ENCODE assay signal across 8 cellular contexts in genomic region chr5:15598294-15598902, GRCh38.
DNase-seq lines count a peak whose midpoint lies in the region; ATAC-seq lines count a peak whose summit lies in the region.

No MANE protein-coding gene starts in this region.

- no peak overlapping the region for H2AK5ac ChIP-seq in neuronal stem cell (ENCODE audit: low read depth, low read length)

- no peak overlapping the region for H4K8ac ChIP-seq in neuronal stem cell (ENCODE audit: low read depth, low read length)

- no peak overlapping the region for H3K18ac ChIP-seq in neuronal stem cell (ENCODE audit: low read length)

- DNase-seq in NCI-H2029 (lab: John Stamatoyannopoulos, UW) (peak; percentile 5), NCI-H2029 treated with DMSO at 0.1 percent for 48 hours (lab: John Stamatoyannopoulos, UW) (no peak), Karpas-422 (peak; percentile 65), astrocyte of the hippocampus (ENCODE audit: low read depth, low spot score) (peak; percentile 20), neuronal stem cell (ENCODE audit: low spot score) (peak; percentile 14), germinal center (ENCODE audit: low spot score) (no peak)

- H3K79me1 ChIP-seq in neuronal stem cell (ENCODE audit: low read depth, low read length): no peaks in the 10 kb centered on the region

- no peak overlapping the region for H2BK12ac ChIP-seq in neuronal stem cell (ENCODE audit: low read length)

- H3K9ac ChIP-seq in Karpas-422 (ENCODE audit: low read length): no peak overlapping the region
- H3K9ac ChIP-seq in neuronal stem cell (ENCODE audit: low read depth, low read length, poor library complexity): no peak overlapping the region

- no peak overlapping the region for H2BK5ac ChIP-seq in neuronal stem cell (ENCODE audit: low read length)

- no peak overlapping the region for H3K4me3 ChIP-seq in Karpas-422 (ENCODE audit: low read length)
- H3K4me3 ChIP-seq in neuronal stem cell (ENCODE audit: low read length in 2 of 2): no peak overlapping the region

- no CpG with 5 or more reads among the region's 3 CpGs for WGBS in neuronal stem cell (ENCODE audit: extremely low coverage in 2 of 2, insufficient read length in 2 of 2, insufficient replicate concordance in 1 of 2), 2 donors

- H2BK15ac ChIP-seq in neuronal stem cell (ENCODE audit: low read length): no peak overlapping the region

- H3K36me3 ChIP-seq in Karpas-422 (ENCODE audit: insufficient read depth, low read length): no peaks in the 10 kb centered on the region
- peaks cover 0 to 2% of the 10 kb centered on the region in 2 donors for H3K36me3 ChIP-seq in neuronal stem cell (replicated peaks in 1 of 2; ENCODE audit: control insufficient read depth in 2 of 2, insufficient read depth in 2 of 2, low read length in 2 of 2)

- H2BK120ac ChIP-seq in neuronal stem cell (ENCODE audit: low read depth, low read length): no peak overlapping the region

- H3K4ac ChIP-seq in neuronal stem cell (ENCODE audit: low read length): no peak overlapping the region

- no peak for ATAC-seq in HG02678 (IDR thresholded peaks at IDR 0.05; ENCODE audit: unreplicated experiment)
- ATAC-seq in HG03457 (IDR thresholded peaks at IDR 0.05; ENCODE audit: unreplicated experiment): no peak

- no peak overlapping the region for H2AFZ ChIP-seq in Karpas-422 (ENCODE audit: low read length)
- no peak overlapping the region for H2AFZ ChIP-seq in neuronal stem cell (ENCODE audit: low read length)

- no peak overlapping the region for H3K27ac ChIP-seq in Karpas-422 (ENCODE audit: low read length)
- H3K27ac ChIP-seq in neuronal stem cell (replicated peaks; ENCODE audit: low read length): no peak overlapping the region

- H3K9me2 ChIP-seq in Karpas-422 (replicated peaks; ENCODE audit: insufficient read depth, low read length): no peaks in the 10 kb centered on the region

- H3K27me3 ChIP-seq in Karpas-422 (ENCODE audit: low read length): no peaks in the 10 kb centered on the region
- H3K27me3 ChIP-seq in neuronal stem cell (ENCODE audit: control insufficient read depth in 3 of 3, insufficient read depth in 3 of 3, low read depth in 1 of 3, low read length in 3 of 3): no peaks in the 10 kb centered on the region

- H3K4me2 ChIP-seq in Karpas-422 (ENCODE audit: low read depth, low read length, poor library complexity, severe bottlenecking) (no peak overlapping the region), neuronal stem cell (ENCODE audit: insufficient read depth, low read length, poor library complexity, severe bottlenecking) (no peak overlapping the region)

- H3K9me3 ChIP-seq in Karpas-422 (ENCODE audit: low read length): peaks cover 6% of the 10 kb centered on the region
- H3K9me3 ChIP-seq in neuronal stem cell (replicated peaks in 1 of 2; ENCODE audit: control insufficient read depth in 2 of 2, insufficient read depth in 1 of 2, low read depth in 1 of 2, low read length in 2 of 2): no peaks in the 10 kb centered on the region

- no peaks in the 10 kb centered on the region for H4K20me1 ChIP-seq in Karpas-422 (ENCODE audit: insufficient read depth, low read depth, low read length)

- no peak overlapping the region for H3K23ac ChIP-seq in neuronal stem cell (ENCODE audit: low read depth, low read length, poor library complexity)

- no peaks in the 10 kb centered on the region for H3K4me1 ChIP-seq in Karpas-422 (ENCODE audit: low read length)
- H3K4me1 ChIP-seq in neuronal stem cell (ENCODE audit: control insufficient read depth in 2 of 2, insufficient read depth in 1 of 2, low read depth in 1 of 2, low read length in 2 of 2): peaks cover 0 to 9% of the 10 kb centered on the region in 2 donors

- H3K14ac ChIP-seq in neuronal stem cell (ENCODE audit: low read length): no peak overlapping the region

- H4K91ac ChIP-seq in neuronal stem cell (ENCODE audit: low read depth, low read length, poor library complexity): no peak overlapping the region

- H3K79me2 ChIP-seq in Karpas-422 (ENCODE audit: low read length): no peaks in the 10 kb centered on the region

Comparison
In these comparisons a context has a peak if more than half of its experiments do, and no peak if none do; other contexts are left out.
1. DNase-seq: peak in NCI-H2029 (single experiment), Karpas-422 (single experiment), astrocyte of the hippocampus (single experiment) and neuronal stem cell (single experiment); none in NCI-H2029 treated with DMSO at 0.1 percent for 48 hours (single experiment) and germinal center (single experiment).